Comparison of ENCODE assay signal across 9 cellular contexts in genomic region chr10:30219977-30220751, GRCh38.
DNase-seq lines count a peak whose midpoint lies in the region; ATAC-seq lines count a peak whose summit lies in the region.
"Had no signal": no experiment of that assay in that cellular context is flagged by ENCODE, and none has a peak within 500 bp of the region (broad histone marks: within the 10 kb centered on the region; RNA-seq: fewer than 3 reads in every experiment).

No MANE protein-coding gene starts in this region.

- no peak for ATAC-seq in HG03571 (IDR thresholded peaks at IDR 0.05; ENCODE audit: unreplicated experiment)

- DNase-seq in AG08396 (ENCODE audit: low spot score): peak; percentile 36
- peak; percentile 40 for DNase-seq in HK-2 (ENCODE audit: unreplicated experiment)
- DNase-seq in amniotic epithelial cell (ENCODE audit: low read depth): peak; percentile 68
- peak; percentile 61 to 67 for DNase-seq in lung microvascular endothelial cell (ENCODE audit: low read depth in 2 of 2)
- DNase-seq in NCI-H82 treated with DMSO at 0.1 percent for 48 hours (lab: John Stamatoyannopoulos, UW; ENCODE audit: unreplicated experiment): no peak
- no peak for DNase-seq in NCI-H1436 treated with DMSO at 0.1 percent for 48 hours (lab: John Stamatoyannopoulos, UW)
- DNase-seq in NCI-H446 treated with DMSO at 0.1 percent for 48 hours (lab: John Stamatoyannopoulos, UW): no peak
- DNase-seq: NCI-H2227 treated with DMSO at 0.1 percent for 48 hours had no signal

Comparison
In these comparisons a context has a peak if more than half of its experiments do, and no peak if none do; other contexts are left out.
1. DNase-seq: peak in AG08396 (single experiment), HK-2 (single experiment), amniotic epithelial cell (single experiment) and lung microvascular endothelial cell (2 of 2); none in NCI-H82 treated with DMSO at 0.1 percent for 48 hours (single experiment), NCI-H1436 treated with DMSO at 0.1 percent for 48 hours (single experiment) and NCI-H446 treated with DMSO at 0.1 percent for 48 hours (single experiment).